In genomic region chr7:152884321-152884720, GRCh38 we compare ENCODE assay signal across 24 cellular contexts.
"Had no signal": no experiment of that assay in that cellular context is flagged by ENCODE, and none has a peak within 500 bp of the region (broad histone marks: within the 10 kb centered on the region; RNA-seq: fewer than 3 reads in every experiment).

No MANE protein-coding gene starts in this region.

- ATAC-seq: esophagus mucosa; gastrocnemius medialis; left lobe of liver; naive thymus-derived CD4-positive, alpha-beta T cell; right lobe of liver; stimulated activated effector memory CD8-positive, alpha-beta T cell treated with anti-CD3 and anti-CD28 coated beads, Interleukin-12 subunit alpha, Interleukin-12 subunit beta, amount 100 ng/mL, for 72 hours had no signal

- H3K9me3 Mint-ChIP-seq: neural progenitor cell; stimulated activated effector memory CD8-positive, alpha-beta T cell treated with anti-CD3 and anti-CD28 coated beads, Interleukin-12 subunit alpha, Interleukin-12 subunit beta, amount 100 ng/mL, for 72 hours; type B pancreatic cell had no signal

- H3K27ac Mint-ChIP-seq: memory B cell; nephron; progenitor cell of endocrine pancreas; stimulated activated effector memory CD8-positive, alpha-beta T cell treated with anti-CD3 and anti-CD28 coated beads, Interleukin-12 subunit alpha, Interleukin-12 subunit beta, amount 100 ng/mL, for 72 hours; type B pancreatic cell had no signal

- H3K79me2 ChIP-seq: parathyroid adenoma had no signal

- H3K27me3 Mint-ChIP-seq: memory B cell; naive thymus-derived CD4-positive, alpha-beta T cell; progenitor cell of endocrine pancreas; type B pancreatic cell had no signal

- H3K4me2 ChIP-seq: neural progenitor cell had no signal

- H3K27ac ChIP-seq: epithelial cell of prostate, gastrocnemius medialis, neural progenitor cell, parathyroid adenoma, right lobe of liver, testis, tibial artery had no signal

- H3K9ac ChIP-seq: neural progenitor cell, parathyroid adenoma had no signal

- H3K36me3 ChIP-seq: gastrocnemius medialis, neural progenitor cell, right lobe of liver, tibial artery had no signal

- H3K4me1 ChIP-seq: gastrocnemius medialis, neural progenitor cell, parathyroid adenoma, right lobe of liver, testis, tibial artery had no signal

- H3K36me3 Mint-ChIP-seq: neural progenitor cell; stimulated activated effector memory CD8-positive, alpha-beta T cell treated with anti-CD3 and anti-CD28 coated beads, Interleukin-12 subunit alpha, Interleukin-12 subunit beta, amount 100 ng/mL, for 72 hours; type B pancreatic cell had no signal

- H3K9me3 ChIP-seq: gastrocnemius medialis, right lobe of liver, testis had no signal

- H3K27me3 ChIP-seq: gastrocnemius medialis, neural progenitor cell, right lobe of liver, testis, tibial artery had no signal

- H3K4me3 ChIP-seq: gastrocnemius medialis, lung, neural progenitor cell, right lobe of liver, testis, tibial artery had no signal

- H2AFZ ChIP-seq: neural progenitor cell, parathyroid adenoma had no signal

- DNase-seq: cortex of kidney; foreskin fibroblast; gastrocnemius medialis; midbrain; naive thymus-derived CD4-positive, alpha-beta T cell; small intestine; stimulated activated CD4-positive, alpha-beta T cell treated with anti-CD3 and anti-CD28 coated beads, Interleukin-2, amount 100 ng/mL, for 24 hours; stimulated activated CD4-positive, alpha-beta T cell treated with anti-CD3 and anti-CD28 coated beads, Interleukin-4, amount 100 ng/mL, for 24 hours; stimulated activated naive CD4-positive, alpha-beta T cell treated with Interleukin-2 at 50 U/mL for 16 hours; substantia nigra; testis; tibial artery had no signal

- H3K4me1 Mint-ChIP-seq: memory B cell; nephron; neural progenitor cell; stimulated activated effector memory CD8-positive, alpha-beta T cell treated with anti-CD3 and anti-CD28 coated beads, Interleukin-12 subunit alpha, Interleukin-12 subunit beta, amount 100 ng/mL, for 72 hours had no signal

- H3K4me3 Mint-ChIP-seq: memory B cell; naive thymus-derived CD4-positive, alpha-beta T cell; nephron; neural progenitor cell; stimulated activated effector memory CD8-positive, alpha-beta T cell treated with anti-CD3 and anti-CD28 coated beads, Interleukin-12 subunit alpha, Interleukin-12 subunit beta, amount 100 ng/mL, for 72 hours; type B pancreatic cell had no signal
